ENCODE assay signal across 9 cellular contexts in genomic region chr12:104520242-104520900, GRCh38.
DNase-seq lines count a peak whose midpoint lies in the region; ATAC-seq, FAIRE-seq and TF ChIP-seq lines count a peak whose summit lies in the region.
"Had no signal": no experiment of that assay in that cellular context is flagged by ENCODE, and none has a peak within 500 bp of the region (broad histone marks: within the 10 kb centered on the region; RNA-seq: fewer than 3 reads in every experiment).

No MANE protein-coding gene starts in this region.

- H3K9me3 ChIP-seq in neural progenitor cell (ENCODE audit: low read depth) (no peaks in the 10 kb centered on the region), kidney (ENCODE audit: control insufficient read depth in 1 of 2, low read length in 2 of 2) (no peaks in the 10 kb centered on the region)
- H3K9me3 ChIP-seq: thyroid gland had no signal

- TF ChIP-seq CTCF in neural progenitor cell (IDR thresholded peaks at IDR 0.05) = no peak
- no peak for TF ChIP-seq CTCF in kidney (IDR thresholded peaks at IDR 0.05; ENCODE audit: borderline replicate concordance, extremely low read depth, insufficient read depth)

- no peak overlapping the region for H2AFZ ChIP-seq in neural progenitor cell (replicated peaks)

- H3F3A ChIP-seq in neural progenitor cell (ENCODE audit: low read depth) = no peaks in the 10 kb centered on the region

- peaks cover 37% of the 10 kb centered on the region for H3K4me1 Mint-ChIP-seq in neural progenitor cell

- peaks cover 15% of the 10 kb centered on the region for H3K4me1 ChIP-seq in neural progenitor cell
- peaks cover 3 to 4% of the 10 kb centered on the region in 2 donors for H3K4me1 ChIP-seq in kidney (ENCODE audit: control insufficient read depth in 1 of 2, insufficient read depth in 1 of 2, low read depth in 1 of 2, low read length in 2 of 2)

- H3K27me3 Mint-ChIP-seq in neural progenitor cell (ENCODE audit: insufficient read depth, low read depth) = no peaks in the 10 kb centered on the region

- H3K9me3 Mint-ChIP-seq in neural progenitor cell = no peaks in the 10 kb centered on the region

- ATAC-seq in GM21390 (IDR thresholded peaks at IDR 0.05; ENCODE audit: unreplicated experiment) (peak; percentile 64), HG03565 (IDR thresholded peaks at IDR 0.05; ENCODE audit: unreplicated experiment) (peak; percentile 59), GM18867 (IDR thresholded peaks at IDR 0.05; ENCODE audit: unreplicated experiment) (no peak)

- H4K20me1 ChIP-seq in neural progenitor cell (ENCODE audit: low read depth) = peaks cover 31% of the 10 kb centered on the region

- peak; percentile 50 for DNase-seq in DMS79 treated with DMSO at 0.1 percent for 48 hours (lab: John Stamatoyannopoulos, UW)
- DNase-seq in fibroblast of gingiva (ENCODE audit: low read depth) = peak; percentile 19
- DNase-seq in neural progenitor cell (ENCODE audit: low spot score) = no peak
- DNase-seq in kidney = no peak
- DNase-seq in NK-92 treated with Interleukin-12 subunit alpha and Interleukin-12 subunit beta, amount 100 ng/mL, for 24 hours (lab: John Stamatoyannopoulos, UW) = no peak
- DNase-seq: thyroid gland had no signal

- no peaks in the 10 kb centered on the region for H3K27me3 ChIP-seq in neural progenitor cell
- H3K27me3 ChIP-seq: thyroid gland had no signal

- H3K4me3 Mint-ChIP-seq in neural progenitor cell = no peak overlapping the region

- H3K27ac Mint-ChIP-seq in neural progenitor cell = no peak overlapping the region

- H3K36me3 ChIP-seq in neural progenitor cell (no peaks in the 10 kb centered on the region), kidney (ENCODE audit: control insufficient read depth in 1 of 2, insufficient read depth in 2 of 2, low read length in 2 of 2) (no peaks in the 10 kb centered on the region)
- H3K36me3 ChIP-seq: thyroid gland had no signal

- no peak overlapping the region for H3K9ac ChIP-seq in neural progenitor cell
- H3K9ac ChIP-seq in kidney (ENCODE audit: low read length in 2 of 2) = no peak overlapping the region

- H3K4me2 ChIP-seq in neural progenitor cell = no peak overlapping the region

- H3K4me3 ChIP-seq in neural progenitor cell (no peak overlapping the region), kidney (ENCODE audit: low read length in 2 of 2) (no peak overlapping the region)
- H3K4me3 ChIP-seq: thyroid gland had no signal

- no peak for FAIRE-seq in kidney (lab: Jason Lieb, UNC)

- H3K79me2 ChIP-seq in neural progenitor cell (ENCODE audit: low read depth) = peaks cover 20% of the 10 kb centered on the region

- intact Hi-C loops in kidney (cut with DNase I) = no loop called here

- H3K27ac ChIP-seq in neural progenitor cell = no peak overlapping the region
- no peak overlapping the region for H3K27ac ChIP-seq in kidney (ENCODE audit: low read depth in 2 of 2, low read length in 2 of 2)
- H3K27ac ChIP-seq: thyroid gland had no signal

- no peaks in the 10 kb centered on the region for H3K36me3 Mint-ChIP-seq in neural progenitor cell

Comparison
In these comparisons a context has a peak if more than half of its experiments do, and no peak if none do; other contexts are left out.
1. DNase-seq: peak in DMS79 treated with DMSO at 0.1 percent for 48 hours (single experiment) and fibroblast of gingiva (single experiment); none in neural progenitor cell (single experiment), kidney (single experiment) and NK-92 treated with Interleukin-12 subunit alpha and Interleukin-12 subunit beta, amount 100 ng/mL, for 24 hours (single experiment).